ENCODE assay signal across 21 cellular contexts in the genomic region with DNA sequence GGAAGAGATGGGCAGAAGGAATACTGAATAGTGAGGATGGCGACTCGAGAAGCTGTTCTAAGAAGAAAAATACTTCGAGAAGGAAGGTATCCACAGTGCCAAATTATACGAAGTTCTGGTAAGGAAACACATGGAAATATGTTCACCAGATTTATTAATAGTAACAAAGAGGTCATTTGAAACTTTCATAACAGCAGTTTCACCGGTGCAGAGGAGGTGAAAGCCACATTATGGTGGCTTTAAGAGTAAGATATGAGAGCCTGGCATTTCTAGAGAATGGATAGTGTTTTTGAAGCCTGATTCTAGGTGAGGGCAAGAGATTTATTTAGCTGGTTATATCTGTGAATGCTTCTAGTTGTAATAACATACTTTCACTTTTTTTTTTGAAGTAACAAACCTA. TPM values are rescaled to one million over a fixed set of nuclear protein-coding genes. Genes with fewer than 3 reads are reported as not detected.
DNase-seq lines count a peak whose midpoint lies in the region; ATAC-seq and TF ChIP-seq lines count a peak whose summit lies in the region.
"Had no signal": no experiment of that assay in that cellular context is flagged by ENCODE, and none has a peak within 500 bp of the region (broad histone marks: within the 10 kb centered on the region; RNA-seq: fewer than 3 reads in every experiment).

No MANE protein-coding gene starts in this region.

- WGBS in gastroesophageal sphincter (ENCODE audit: low coverage in 1 of 2), 2 donors = 71 to 79% methylated on average over 3 to 5 of the region's 5 CpGs

- CTCF ChIA-PET in activated CD8-positive, alpha-beta T cell treated with anti-CD3 and anti-CD28 coated beads, Interleukin-2, amount 10 ng/mL, durations not matched to agents 7 days and 5 days (lab: Charles Lee) = no interaction called here

- no peak for DNase-seq in activated CD8-positive, alpha-beta T cell treated with anti-CD3 and anti-CD28 coated beads, Interleukin-2, amount 10 ng/mL, durations not matched to agents 7 days and 5 days
- DNase-seq in posterior vena cava (ENCODE audit: low spot score) (no peak), AG20443 (ENCODE audit: low spot score) (no peak), medulla oblongata (ENCODE audit: extremely low spot score) (no peak)
- DNase-seq: activated CD4-positive, alpha-beta T cell treated with anti-CD3 and anti-CD28 coated beads for 1 hour; BE2C; DMS79 treated with DMSO at 0.1 percent for 48 hours; effector CD4-positive, alpha-beta T cell; Karpas-422; kidney; NCI-H1436; NCI-H446; right cardiac atrium; SHP77 had no signal

- no peak overlapping the region for H3K4me3 Mint-ChIP-seq in activated CD8-positive, alpha-beta T cell treated with anti-CD3 and anti-CD28 coated beads, Interleukin-2, amount 10 ng/mL, durations not matched to agents 7 days and 5 days
- H3K4me3 Mint-ChIP-seq: activated naive CD4-positive, alpha-beta T cell treated with anti-CD3 and anti-CD28 coated beads, Interleukin-2, amount 50 U/mL, for 24 hours; T-helper 2 cell treated with Interferon-gamma antibody and Interleukin-4, amounts not matched to agents 5 μg/mL and 100 μg/mL, for 36 hours had no signal

- intact Hi-C loops in posterior vena cava (cut with DNase I) = no loop called here

- ATAC-seq in GM18502 (IDR thresholded peaks at IDR 0.05; ENCODE audit: poor library complexity, unreplicated experiment) (peak; percentile 55), GM21390 (IDR thresholded peaks at IDR 0.05; ENCODE audit: unreplicated experiment) (peak; percentile 51), HG03103 (IDR thresholded peaks at IDR 0.05; ENCODE audit: low read depth, unreplicated experiment) (peak; percentile 58), gastroesophageal sphincter (no peak)
- no peak for ATAC-seq in activated CD8-positive, alpha-beta T cell treated with anti-CD3 and anti-CD28 coated beads, Interleukin-2, amount 10 ng/mL, durations not matched to agents 7 days and 5 days
- ATAC-seq: right cardiac atrium had no signal

- H3K9me3 Mint-ChIP-seq in activated CD8-positive, alpha-beta T cell treated with anti-CD3 and anti-CD28 coated beads, Interleukin-2, amount 10 ng/mL, durations not matched to agents 7 days and 5 days (ENCODE audit: insufficient read depth) = peaks cover 5% of the 10 kb centered on the region
- H3K9me3 Mint-ChIP-seq: activated naive CD4-positive, alpha-beta T cell treated with anti-CD3 and anti-CD28 coated beads, Interleukin-2, amount 50 U/mL, for 24 hours had no signal

- H3K36me3 Mint-ChIP-seq in activated CD8-positive, alpha-beta T cell treated with anti-CD3 and anti-CD28 coated beads, Interleukin-2, amount 10 ng/mL, durations not matched to agents 7 days and 5 days (ENCODE audit: low read depth) = peaks cover 13% of the 10 kb centered on the region

- peak overlapping the region; percentile 44 for H3K27ac Mint-ChIP-seq in activated CD8-positive, alpha-beta T cell treated with anti-CD3 and anti-CD28 coated beads, Interleukin-2, amount 10 ng/mL, durations not matched to agents 7 days and 5 days
- H3K27ac Mint-ChIP-seq: T-helper 2 cell treated with Interferon-gamma antibody and Interleukin-4, amounts not matched to agents 5 μg/mL and 100 μg/mL, for 36 hours had no signal

- no peaks in the 10 kb centered on the region for H3K9me3 ChIP-seq in gastroesophageal sphincter
- H3K9me3 ChIP-seq: BE2C, breast epithelium had no signal

- POLR2A ChIA-PET in activated CD8-positive, alpha-beta T cell treated with anti-CD3 and anti-CD28 coated beads, Interleukin-2, amount 10 ng/mL, durations not matched to agents 7 days and 5 days (lab: Charles Lee) = interaction anchor here (0.7 kb wide), 1 partner anchor 142 kb away, joined by 3 read pairs; no protein-coding TSS in a partner anchor

- H3K27me3 ChIP-seq in gastroesophageal sphincter = no peaks in the 10 kb centered on the region
- H3K27me3 ChIP-seq: BE2C, breast epithelium had no signal

- H3K27ac ChIP-seq in gastroesophageal sphincter = no peak overlapping the region
- H3K27ac ChIP-seq: breast epithelium had no signal

- no peaks in the 10 kb centered on the region for H3K4me1 ChIP-seq in gastroesophageal sphincter
- H3K4me1 ChIP-seq: breast epithelium had no signal

- no peak for TF ChIP-seq POLR2A in gastroesophageal sphincter (IDR thresholded peaks at IDR 0.05)

- no peaks in the 10 kb centered on the region for H3K27me3 Mint-ChIP-seq in activated CD8-positive, alpha-beta T cell treated with anti-CD3 and anti-CD28 coated beads, Interleukin-2, amount 10 ng/mL, durations not matched to agents 7 days and 5 days (ENCODE audit: low read depth)
- H3K27me3 Mint-ChIP-seq: activated naive CD4-positive, alpha-beta T cell treated with anti-CD3 and anti-CD28 coated beads, Interleukin-2, amount 50 U/mL, for 24 hours had no signal

- TF ChIP-seq CTCF in gastroesophageal sphincter (IDR thresholded peaks at IDR 0.05) = no peak

- no peak overlapping the region for H3K4me3 ChIP-seq in gastroesophageal sphincter
- H3K4me3 ChIP-seq: breast epithelium had no signal

- TF ChIP-seq EP300 in gastroesophageal sphincter (IDR thresholded peaks at IDR 0.05) = no peak

- H3K4me1 Mint-ChIP-seq in activated CD8-positive, alpha-beta T cell treated with anti-CD3 and anti-CD28 coated beads, Interleukin-2, amount 10 ng/mL, durations not matched to agents 7 days and 5 days (ENCODE audit: low read depth) = peaks cover 15% of the 10 kb centered on the region

- H3K36me3 ChIP-seq in gastroesophageal sphincter = no peaks in the 10 kb centered on the region
- H3K36me3 ChIP-seq: BE2C, breast epithelium had no signal

RNA-seq across cellular contexts. Expression of a gene that starts 56.2 kb away (rescaled TPM):
- total RNA-seq in activated CD8-positive, alpha-beta T cell treated with anti-CD3 and anti-CD28 coated beads, Interleukin-2, amount 10 ng/mL, durations not matched to agents 7 days and 5 days = 10 to 100 TPM; 41.1 to 43.3 TPM
- total RNA-seq in posterior vena cava (10 to 100 TPM; 40.3 to 50.3 TPM), gastroesophageal sphincter (10 to 100 TPM; 31.2 to 53.0 (median 43.2) TPM)

Comparison
In these comparisons a context has a peak if more than half of its experiments do, and no peak if none do; other contexts are left out.
1. ATAC-seq: peak in GM18502 (single experiment), GM21390 (single experiment) and HG03103 (single experiment); none in activated CD8-positive, alpha-beta T cell treated with anti-CD3 and anti-CD28 coated beads, Interleukin-2, amount 10 ng/mL, durations not matched to agents 7 days and 5 days (single experiment) and gastroesophageal sphincter (single experiment).